Comparison of ENCODE assay signal across 5 cellular contexts in the genomic region with DNA sequence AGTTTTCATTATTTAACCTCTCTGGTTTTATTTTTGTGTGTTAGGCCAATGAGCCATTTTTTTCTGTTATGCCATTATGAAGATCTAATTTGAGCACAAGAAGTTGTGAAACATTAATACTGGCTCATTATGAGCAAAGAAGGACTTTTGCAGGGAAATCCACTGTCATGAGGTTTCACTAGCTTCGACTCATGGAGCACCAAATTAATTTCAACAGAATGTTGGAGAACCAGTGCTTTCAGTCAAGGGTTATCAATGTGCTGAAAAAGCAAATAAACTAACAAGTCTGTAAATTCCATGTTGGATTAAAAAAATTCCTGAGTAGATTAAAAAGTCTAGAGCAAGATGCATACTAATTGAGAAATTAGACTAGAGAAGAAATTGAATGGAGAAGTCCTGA.
"Had no signal": no experiment of that assay in that cellular context is flagged by ENCODE, and none has a peak within 500 bp of the region (broad histone marks: within the 10 kb centered on the region; RNA-seq: fewer than 3 reads in every experiment).

No MANE protein-coding gene starts in this region.

- H3K4me3 Mint-ChIP-seq: IgD-negative memory B cell had no signal

- H3K27me3 Mint-ChIP-seq: IgD-negative memory B cell had no signal

- H3K4me3 ChIP-seq: K562 had no signal

- H3K27ac ChIP-seq: HL-60 had no signal

- ATAC-seq: HepG2, K562 had no signal

- DNase-seq: IMR-90 had no signal

- H3K27ac Mint-ChIP-seq: IgD-negative memory B cell had no signal

- H3K4me1 Mint-ChIP-seq: IgD-negative memory B cell had no signal
